30 cellular contexts compared by ENCODE assay signal in the genomic region with DNA sequence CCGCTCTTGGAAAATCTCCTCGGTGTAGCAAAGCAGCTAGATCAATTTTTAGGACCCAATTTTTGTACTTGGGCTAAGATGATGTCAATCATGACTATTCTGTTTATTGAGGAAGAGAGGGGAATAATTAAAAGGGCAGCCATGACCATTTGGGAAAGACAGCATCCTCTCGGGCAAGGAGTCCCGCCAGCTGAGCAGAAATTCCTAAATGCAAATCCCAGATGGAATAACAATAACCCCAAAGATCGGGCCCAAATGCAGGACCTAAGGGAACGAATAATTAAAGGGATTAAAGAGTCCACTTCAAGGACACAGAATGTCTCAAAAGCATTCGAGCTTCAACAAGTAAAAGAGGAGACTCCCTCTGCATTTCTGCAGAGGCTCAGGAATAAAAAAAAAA. TPM values are rescaled to one million over a fixed set of nuclear protein-coding genes. Genes with fewer than 3 reads are reported as not detected.
"Had no signal": no experiment of that assay in that cellular context is flagged by ENCODE, and none has a peak within 500 bp of the region (broad histone marks: within the 10 kb centered on the region; RNA-seq: fewer than 3 reads in every experiment).

No MANE protein-coding gene starts in this region.

- H3K4me1 ChIP-seq: body of pancreas, gastrocnemius medialis, left lung, lower lobe of right lung, pancreas, psoas muscle, sigmoid colon, stomach, tibial artery, upper lobe of right lung had no signal

- H3K27ac ChIP-seq: body of pancreas, gastrocnemius medialis, left lung, lower lobe of right lung, pancreas, psoas muscle, sigmoid colon, stomach, tibial artery, upper lobe of right lung had no signal

- DNase-seq: activated CD4-positive, alpha-beta T cell treated with anti-CD3 and anti-CD28 coated beads for 36 hours; activated CD4-positive, CD25-positive, alpha-beta regulatory T cell; activated CD8-positive, alpha-beta memory T cell treated with anti-CD3 and anti-CD28 coated beads, Interleukin-2, amount 10 ng/mL, durations not matched to agents 7 days and 5 days; activated CD8-positive, alpha-beta T cell treated with anti-CD3 and anti-CD28 coated beads, Interleukin-2, amount 10 ng/mL, durations not matched to agents 7 days and 5 days; activated T-cell treated with anti-CD3 and anti-CD28 coated beads, Interleukin-2, amount 50 U/mL, for 48 hours; aorta; effector CD8-positive, alpha-beta T cell; erythroblast; gastrocnemius medialis; hippocampal formation; kidney glomerular epithelial cell; left lung; lower lobe of right lung; mesendoderm; nucleus accumbens; pancreas; psoas muscle; sigmoid colon; stimulated activated CD4-positive, alpha-beta T cell treated with anti-CD3 and anti-CD28 coated beads, Interleukin-1b, Interleukin-23, amount 100 ng/mL, for 48 hours; stimulated activated CD4-positive, alpha-beta T cell treated with anti-CD3 and anti-CD28 coated beads, Interleukin-4, amount 100 ng/mL, for 4 hours; stimulated activated CD8-positive, alpha-beta memory T cell treated with anti-CD3 and anti-CD28 coated beads, Interleukin-4, amount 100 ng/mL, for 48 hours; stomach; T-helper 1 cell; tibial artery; upper lobe of right lung had no signal

- ATAC-seq: activated CD4-positive, alpha-beta T cell treated with anti-CD3 and anti-CD28 coated beads for 36 hours; activated CD8-positive, alpha-beta memory T cell treated with anti-CD3 and anti-CD28 coated beads, Interleukin-2, amount 10 ng/mL, durations not matched to agents 7 days and 5 days; activated CD8-positive, alpha-beta T cell treated with anti-CD3 and anti-CD28 coated beads, Interleukin-2, amount 10 ng/mL, durations not matched to agents 7 days and 5 days; body of pancreas; gastrocnemius medialis; left lung; lower lobe of right lung; psoas muscle; stimulated activated memory B cell treated with anti-CD40 and anti-IgM and Interleukin-4, amounts not matched to agents 10 μg/mL and 1 μg/mL and 100 μg/mL, for 72 hours; upper lobe of right lung had no signal

- H3K9me3 ChIP-seq: body of pancreas, gastrocnemius medialis, left lung, lower lobe of right lung, pancreas, psoas muscle, sigmoid colon, stomach, tibial artery, upper lobe of right lung had no signal

- H3K36me3 ChIP-seq: gastrocnemius medialis, left lung, lower lobe of right lung, pancreas, sigmoid colon, stomach, tibial artery, upper lobe of right lung had no signal

- H3K4me3 ChIP-seq: body of pancreas, gastrocnemius medialis, left lung, lower lobe of right lung, psoas muscle, sigmoid colon, smooth muscle cell, stomach, tibial artery, upper lobe of right lung had no signal

- FAIRE-seq: colon, pancreas had no signal

- H3K27me3 ChIP-seq: body of pancreas, gastrocnemius medialis, left lung, pancreas, sigmoid colon, upper lobe of right lung had no signal

RNA-seq across cellular contexts. Expression of gene COL17A1, which starts 18.7 kb away (rescaled TPM):
- total RNA-seq: activated CD4-positive, alpha-beta T cell treated with anti-CD3 and anti-CD28 coated beads for 36 hours; activated CD8-positive, alpha-beta memory T cell treated with anti-CD3 and anti-CD28 coated beads, Interleukin-2, amount 10 ng/mL, durations not matched to agents 7 days and 5 days; activated CD8-positive, alpha-beta T cell treated with anti-CD3 and anti-CD28 coated beads, Interleukin-2, amount 10 ng/mL, durations not matched to agents 7 days and 5 days; activated T-helper 2 cell treated with anti-CD3 and anti-CD28 coated beads, Interferon-gamma antibody, Interleukin-2, Interleukin-4, amounts not matched to agents 10 μg/mL and 5 μg/mL and 100 μg/mL, durations not matched to agents 14 hours and 24 hours and 36 hours; sigmoid colon had no signal
